Comparison of ENCODE assay signal across 9 cellular contexts in genomic region chr18:24600076-24600654, GRCh38.
A peak's percentile ranks its signal among the peaks of the same experiment; 100 is the strongest.
DNase-seq lines count a peak whose midpoint lies in the region; ATAC-seq lines count a peak whose summit lies in the region.
"Had no signal": no experiment of that assay in that cellular context is flagged by ENCODE, and none has a peak within 500 bp of the region (broad histone marks: within the 10 kb centered on the region; RNA-seq: fewer than 3 reads in every experiment).

No MANE protein-coding gene starts in this region.

- peak; percentile 47 for DNase-seq in DMS114 treated with DMSO at 0.1 percent for 48 hours (lab: John Stamatoyannopoulos, UW; ENCODE audit: unreplicated experiment)
- DNase-seq in HS-27A (ENCODE audit: low read depth) = peak; percentile 22
- DNase-seq in NCI-H82 treated with DMSO at 0.1 percent for 48 hours (lab: John Stamatoyannopoulos, UW; ENCODE audit: unreplicated experiment) = peak; percentile 69
- peak; percentile 77 for DNase-seq in dermis blood vessel endothelial cell
- DNase-seq in myocyte (ENCODE audit: low read depth) = peak; percentile 69
- no peak for DNase-seq in effector CD8-positive, alpha-beta T cell (lab: John Stamatoyannopoulos, UW)
- no peak for DNase-seq in activated naive CD8-positive, alpha-beta T cell treated with anti-CD3 and anti-CD28 coated beads for 36 hours
- DNase-seq: naive B cell had no signal

- no peaks in the 10 kb centered on the region for H3K4me1 Mint-ChIP-seq in activated naive CD8-positive, alpha-beta T cell treated with anti-CD3 and anti-CD28 coated beads for 36 hours
- H3K4me1 Mint-ChIP-seq: naive B cell had no signal

- H3K27ac Mint-ChIP-seq in activated naive CD8-positive, alpha-beta T cell treated with anti-CD3 and anti-CD28 coated beads for 36 hours = no peak overlapping the region

- H3K4me3 Mint-ChIP-seq in activated naive CD8-positive, alpha-beta T cell treated with anti-CD3 and anti-CD28 coated beads for 36 hours = no peak overlapping the region
- H3K4me3 Mint-ChIP-seq: naive B cell had no signal

- no peak for ATAC-seq in GM21360 (IDR thresholded peaks at IDR 0.05; ENCODE audit: unreplicated experiment)

- peaks cover 9% of the 10 kb centered on the region for H3K27me3 Mint-ChIP-seq in activated naive CD8-positive, alpha-beta T cell treated with anti-CD3 and anti-CD28 coated beads for 36 hours

- no peaks in the 10 kb centered on the region for H3K36me3 Mint-ChIP-seq in activated naive CD8-positive, alpha-beta T cell treated with anti-CD3 and anti-CD28 coated beads for 36 hours
- H3K36me3 Mint-ChIP-seq: naive B cell had no signal

- H3K9me3 Mint-ChIP-seq in activated naive CD8-positive, alpha-beta T cell treated with anti-CD3 and anti-CD28 coated beads for 36 hours = no peaks in the 10 kb centered on the region
- H3K9me3 Mint-ChIP-seq: naive B cell had no signal

Comparison
In these comparisons a context has a peak if more than half of its experiments do, and no peak if none do; other contexts are left out.
1. DNase-seq: peak in DMS114 treated with DMSO at 0.1 percent for 48 hours (single experiment), HS-27A (single experiment), NCI-H82 treated with DMSO at 0.1 percent for 48 hours (single experiment), dermis blood vessel endothelial cell (single experiment) and myocyte (single experiment); none in effector CD8-positive, alpha-beta T cell (single experiment) and activated naive CD8-positive, alpha-beta T cell treated with anti-CD3 and anti-CD28 coated beads for 36 hours (single experiment).